Comparison of ENCODE assay signal across 9 cellular contexts in genomic region chr12:116222358-116222757, GRCh38. TPM values are rescaled to one million over a fixed set of nuclear protein-coding genes. Genes with fewer than 3 reads are reported as not detected.
DNase-seq lines count a peak whose midpoint lies in the region; ATAC-seq and TF ChIP-seq lines count a peak whose summit lies in the region.
"Had no signal": no experiment of that assay in that cellular context is flagged by ENCODE, and none has a peak within 500 bp of the region (broad histone marks: within the 10 kb centered on the region; RNA-seq: fewer than 3 reads in every experiment).

No MANE protein-coding gene starts in this region.

- H3K9me3 ChIP-seq in MG63 (no peaks in the 10 kb centered on the region), upper lobe of left lung (no peaks in the 10 kb centered on the region)
- H3K9me3 ChIP-seq in naive thymus-derived CD4-positive, alpha-beta T cell (ENCODE audit: control insufficient read depth in 2 of 3, low read length in 3 of 3) = no peaks in the 10 kb centered on the region

- H3K27me3 Mint-ChIP-seq in stimulated activated memory B cell treated with anti-CD40 and anti-IgM and Interleukin-4, amounts not matched to agents 10 μg/mL and 1 μg/mL and 100 μg/mL, for 72 hours = no peaks in the 10 kb centered on the region
- no peaks in the 10 kb centered on the region for H3K27me3 Mint-ChIP-seq in naive thymus-derived CD4-positive, alpha-beta T cell
- H3K27me3 Mint-ChIP-seq: dendritic cell treated with granulocyte-macrophage colony-stimulating factor and Interleukin-4, amounts not matched to agents 40 ng/mL and 50 ng/mL, for 4 days had no signal

- peaks cover 29% of the 10 kb centered on the region for H3K4me1 Mint-ChIP-seq in stimulated activated memory B cell treated with anti-CD40 and anti-IgM and Interleukin-4, amounts not matched to agents 10 μg/mL and 1 μg/mL and 100 μg/mL, for 72 hours
- peaks cover 17 to 52% (median 41%) of the 10 kb centered on the region in 7 donors for H3K4me1 Mint-ChIP-seq in naive thymus-derived CD4-positive, alpha-beta T cell

- TF ChIP-seq EP300 in upper lobe of left lung (IDR thresholded peaks at IDR 0.05) = peak; percentile 44 to 99 (median 70)

- peak; percentile 46 to 63 for ATAC-seq in upper lobe of left lung (ENCODE audit: low FRiP score in 2 of 2)
- ATAC-seq in stimulated activated memory B cell treated with anti-CD40 and anti-IgM and Interleukin-4, amounts not matched to agents 10 μg/mL and 1 μg/mL and 100 μg/mL, for 72 hours = no peak
- no peak for ATAC-seq in naive thymus-derived CD4-positive, alpha-beta T cell
- ATAC-seq in GM19463 (IDR thresholded peaks at IDR 0.05; ENCODE audit: unreplicated experiment) = no peak

- peak overlapping the region in 3 of 4 donors; percentile 24 to 54 (median 33) for H3K27ac ChIP-seq in upper lobe of left lung
- no peak overlapping the region for H3K27ac ChIP-seq in naive thymus-derived CD4-positive, alpha-beta T cell (ENCODE audit: low read depth, low read length)

- TF ChIP-seq CTCF in BJ (IDR thresholded peaks at IDR 0.05; ENCODE audit: insufficient read depth, low read depth, low read length) (no peak), astrocyte of the cerebellum (IDR thresholded peaks at IDR 0.05; ENCODE audit: low read depth, low read length, missing control alignments) (no peak), upper lobe of left lung (IDR thresholded peaks at IDR 0.05) (no peak)

- H3K27ac Mint-ChIP-seq in stimulated activated memory B cell treated with anti-CD40 and anti-IgM and Interleukin-4, amounts not matched to agents 10 μg/mL and 1 μg/mL and 100 μg/mL, for 72 hours = no peak overlapping the region
- H3K27ac Mint-ChIP-seq in naive thymus-derived CD4-positive, alpha-beta T cell = no peak overlapping the region
- H3K27ac Mint-ChIP-seq: dendritic cell treated with granulocyte-macrophage colony-stimulating factor and Interleukin-4, amounts not matched to agents 40 ng/mL and 50 ng/mL, for 4 days had no signal

- in situ Hi-C loops in astrocyte of the cerebellum (cut with HindIII; ENCODE audit: low sequenced_read_pairs) = no loop called here

- DNase-seq in BJ (ENCODE audit: low read depth) = peak; percentile 35
- peak; percentile 58 for DNase-seq in MG63
- peak; percentile 94 for DNase-seq in astrocyte of the cerebellum (ENCODE audit: low read depth)
- DNase-seq in lung microvascular endothelial cell (ENCODE audit: low read depth in 2 of 2) = peak; percentile 89 to 95
- DNase-seq in upper lobe of left lung = peak in 1 of 2 donors; percentile 79
- no peak for DNase-seq in naive thymus-derived CD4-positive, alpha-beta T cell

- H3K27me3 ChIP-seq in BJ (ENCODE audit: control insufficient read depth, insufficient read depth, low read length) (no peaks in the 10 kb centered on the region), MG63 (no peaks in the 10 kb centered on the region), upper lobe of left lung (no peaks in the 10 kb centered on the region)
- H3K27me3 ChIP-seq in naive thymus-derived CD4-positive, alpha-beta T cell (ENCODE audit: control insufficient read depth in 2 of 2, insufficient read depth in 2 of 2, low read length in 2 of 2) = no peaks in the 10 kb centered on the region

- intact Hi-C loops in naive thymus-derived CD4-positive, alpha-beta T cell (cut with micrococcal nuclease) = no loop called here

- WGBS in upper lobe of left lung, 2 donors = 62 to 71% methylated on average over 4 of the region's 4 CpGs

- H3K4me3 Mint-ChIP-seq in stimulated activated memory B cell treated with anti-CD40 and anti-IgM and Interleukin-4, amounts not matched to agents 10 μg/mL and 1 μg/mL and 100 μg/mL, for 72 hours = no peak overlapping the region
- H3K4me3 Mint-ChIP-seq in naive thymus-derived CD4-positive, alpha-beta T cell = no peak overlapping the region
- H3K4me3 Mint-ChIP-seq: dendritic cell treated with granulocyte-macrophage colony-stimulating factor and Interleukin-4, amounts not matched to agents 40 ng/mL and 50 ng/mL, for 4 days had no signal

- H3K9me3 Mint-ChIP-seq in stimulated activated memory B cell treated with anti-CD40 and anti-IgM and Interleukin-4, amounts not matched to agents 10 μg/mL and 1 μg/mL and 100 μg/mL, for 72 hours = no peaks in the 10 kb centered on the region
- no peaks in the 10 kb centered on the region for H3K9me3 Mint-ChIP-seq in naive thymus-derived CD4-positive, alpha-beta T cell
- H3K9me3 Mint-ChIP-seq: dendritic cell treated with granulocyte-macrophage colony-stimulating factor and Interleukin-4, amounts not matched to agents 40 ng/mL and 50 ng/mL, for 4 days had no signal

- peaks cover 12 to 36% (median 27%) of the 10 kb centered on the region in 4 donors for H3K4me1 ChIP-seq in upper lobe of left lung
- peaks cover 0 to 4% of the 10 kb centered on the region in 2 donors for H3K4me1 ChIP-seq in naive thymus-derived CD4-positive, alpha-beta T cell (ENCODE audit: control insufficient read depth in 2 of 2, insufficient read depth in 2 of 2, low read length in 2 of 2)

- TF ChIP-seq POLR2A in upper lobe of left lung (IDR thresholded peaks at IDR 0.05) = no peak

- H3K36me3 ChIP-seq in BJ (ENCODE audit: control insufficient read depth, insufficient read depth, low read length) (no peaks in the 10 kb centered on the region), MG63 (no peaks in the 10 kb centered on the region), upper lobe of left lung (no peaks in the 10 kb centered on the region)
- no peaks in the 10 kb centered on the region for H3K36me3 ChIP-seq in naive thymus-derived CD4-positive, alpha-beta T cell (ENCODE audit: control insufficient read depth in 2 of 3, insufficient read depth in 3 of 3, low read length in 3 of 3)

- H3K4me3 ChIP-seq in BJ (ENCODE audit: low read depth, low read length) (no peak overlapping the region), MG63 (no peak overlapping the region), astrocyte of the cerebellum (ENCODE audit: low read depth, low read length) (no peak overlapping the region), upper lobe of left lung (no peak overlapping the region)
- H3K4me3 ChIP-seq in naive thymus-derived CD4-positive, alpha-beta T cell (ENCODE audit: low read length) = no peak overlapping the region

- CTCF ChIA-PET in BJ (lab: Yijun Ruan, JAX) = interaction anchor here (0.7 kb wide), 1 partner anchor 26 kb away, joined by 3 read pairs; no protein-coding TSS in a partner anchor
- CTCF ChIA-PET in naive thymus-derived CD4-positive, alpha-beta T cell (lab: Charles Lee) = no interaction called here

- H3K36me3 Mint-ChIP-seq in stimulated activated memory B cell treated with anti-CD40 and anti-IgM and Interleukin-4, amounts not matched to agents 10 μg/mL and 1 μg/mL and 100 μg/mL, for 72 hours = peaks cover 8% of the 10 kb centered on the region
- peaks cover 6 to 23% (median 13%) of the 10 kb centered on the region in 5 donors for H3K36me3 Mint-ChIP-seq in naive thymus-derived CD4-positive, alpha-beta T cell

- POLR2A ChIA-PET in BJ (lab: Charles Lee) = no interaction called here
- POLR2A ChIA-PET in naive thymus-derived CD4-positive, alpha-beta T cell (lab: Charles Lee) = no interaction called here

RNA-seq across cellular contexts. Expression of gene MED13L, which starts 55.1 kb away (rescaled TPM):
- polyA plus RNA-seq in BJ (2011; rRNA removed) = 43.7 and 46.3 TPM in 2 replicates
- polyA minus RNA-seq in BJ (2011; rRNA and poly(A)+ RNA removed) = 143 and 144 TPM in 2 replicates
- total RNA-seq in MG63 (2014; rRNA removed; shearing (Covaris generic); ENCODE audit: low replicate concordance) = 11.9 and 16.1 TPM in 2 replicates
- total RNA-seq in lung microvascular endothelial cell (37.3 and 91.5 TPM in 2 replicates), upper lobe of left lung (100 to 1,000 TPM in 5 of 6 donors, 10 to 100 TPM in 1; 96.6 to 178 (median 124) TPM)
- total RNA-seq in naive thymus-derived CD4-positive, alpha-beta T cell = 100 to 1,000 TPM in 4 of 5 experiments, 10 to 100 TPM in 1; 94.0 to 283 (median 180) TPM
- 10 to 100 TPM in 1 of 2 donors, 1 to 10 TPM in 1; 8.3 to 12.9 TPM for polyA plus RNA-seq in naive thymus-derived CD4-positive, alpha-beta T cell

Comparison
In these comparisons a context has a peak if more than half of its experiments do, and no peak if none do; other contexts are left out.
1. DNase-seq: peak in BJ (single experiment), MG63 (single experiment), astrocyte of the cerebellum (single experiment) and lung microvascular endothelial cell (2 of 2); none in naive thymus-derived CD4-positive, alpha-beta T cell (0 of 9).
2. ATAC-seq: peak in upper lobe of left lung (2 of 2); none in stimulated activated memory B cell treated with anti-CD40 and anti-IgM and Interleukin-4, amounts not matched to agents 10 μg/mL and 1 μg/mL and 100 μg/mL, for 72 hours (single experiment), naive thymus-derived CD4-positive, alpha-beta T cell (single experiment) and GM19463 (single experiment).